Comparison of ENCODE assay signal across 26 cellular contexts in the genomic region with DNA sequence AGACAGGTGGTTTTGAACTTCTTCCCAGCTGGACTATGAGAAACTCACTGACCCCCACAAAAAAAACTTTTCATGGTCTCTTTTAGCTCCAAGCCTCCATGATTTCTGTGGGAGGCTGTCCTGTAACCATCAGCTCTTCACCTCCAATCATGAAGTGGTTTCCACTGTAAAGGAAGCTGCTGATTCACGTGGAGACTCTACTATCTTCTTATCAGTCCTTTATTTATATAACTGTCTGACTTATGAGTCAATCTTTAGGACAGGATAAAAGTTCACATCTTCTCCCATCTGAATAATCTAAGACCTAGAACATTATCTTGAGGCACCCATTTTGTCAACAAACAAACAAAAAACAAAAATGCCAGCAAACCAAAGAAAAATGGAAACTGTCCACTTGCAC.
DNase-seq lines count a peak whose midpoint lies in the region; ATAC-seq and TF ChIP-seq lines count a peak whose summit lies in the region.
"Had no signal": no experiment of that assay in that cellular context is flagged by ENCODE, and none has a peak within 500 bp of the region (broad histone marks: within the 10 kb centered on the region; RNA-seq: fewer than 3 reads in every experiment).

No MANE protein-coding gene starts in this region.

- TF ChIP-seq CTCF in SK-N-SH (IDR thresholded peaks at IDR 0.05) (no peak), Panc1 (IDR thresholded peaks at IDR 0.05) (no peak), fibroblast of villous mesenchyme (IDR thresholded peaks at IDR 0.05; ENCODE audit: insufficient read depth, low read depth, low read length) (no peak), type B pancreatic cell (conservative IDR thresholded peaks at IDR 0.05) (no peak), CD14-positive monocyte (IDR thresholded peaks at IDR 0.05) (no peak)

- CTCF ChIA-PET in SK-N-SH (lab: Yijun Ruan, JAX) (interaction anchor here (0.6 to 2.0 kb wide), 3 partner anchors 45 to 126 kb away, joined by 3 to 8 read pairs (median 4); no protein-coding TSS in a partner anchor), Panc1 (lab: Charles Lee) (interaction anchor here (0.7 to 1.8 kb wide), 3 partner anchors 17 to 126 kb away, joined by 4 to 10 read pairs (median 6); no protein-coding TSS in a partner anchor)

- peak overlapping the region; percentile 83 for H3K27ac Mint-ChIP-seq in type B pancreatic cell
- H3K27ac Mint-ChIP-seq in CD14-positive monocyte, result no peak overlapping the region
- H3K27ac Mint-ChIP-seq: activated CD4-positive, alpha-beta T cell treated with anti-CD3 and anti-CD28 coated beads, Interleukin-2, amount 10 ng/mL, durations not matched to agents 7 days and 5 days; activated naive CD8-positive, alpha-beta T cell treated with anti-CD3 and anti-CD28 coated beads for 36 hours; activated T-helper 17 cell treated with anti-CD3 and anti-CD28 coated beads, Interleukin-2, amount 50 U/mL, for 72 hours; brain had no signal

- H3K9me2 ChIP-seq in SK-N-SH, result no peaks in the 10 kb centered on the region

- ATAC-seq in SK-N-SH treated with all-trans-retinoic acid at 6 μM for 48 hours (no peak), Panc1 (no peak), HG03045 (IDR thresholded peaks at IDR 0.05; ENCODE audit: unreplicated experiment) (no peak)
- ATAC-seq: activated T-helper 17 cell treated with anti-CD3 and anti-CD28 coated beads, Interleukin-2, amount 50 U/mL, for 72 hours had no signal

- H3K9me3 ChIP-seq in SK-N-SH, result 0 out of 2 replicates have a peak, but pooled peaks cover 5% of the 10 kb centered on the region
- no peaks in the 10 kb centered on the region for H3K9me3 ChIP-seq in Panc1 (ENCODE audit: control insufficient read depth, insufficient read depth, low read depth, low read length)
- H3K9me3 ChIP-seq: BE2C, ovary had no signal

- no peaks in the 10 kb centered on the region for H3K79me2 ChIP-seq in SK-N-SH (ENCODE audit: insufficient read depth)

- BruUV-seq in Panc1 (replicated peaks; lab: Mats Ljungman, UMichigan), result TSS peak; percentile 58

- intact Hi-C loops in Panc1 (cut with micrococcal nuclease; ENCODE audit: unreplicated experiment) (loop anchor here (2.0 to 10.0 kb wide), 2 partner anchors 20 to 118 kb away; no protein-coding TSS in a partner anchor), CD14-positive monocyte (cut with micrococcal nuclease) (no loop called here)

- DNase-seq in SK-N-SH (no peak), Panc1 (ENCODE audit: low read depth, low spot score) (no peak), fibroblast of villous mesenchyme (ENCODE audit: low read depth) (peak; percentile 62), type B pancreatic cell (ENCODE audit: extremely low spot score, unreplicated experiment) (no peak), NCI-H524 treated with DMSO at 0.1 percent for 48 hours (lab: John Stamatoyannopoulos, UW) (no peak), CD14-positive monocyte (ENCODE audit: low spot score) (no peak)
- DNase-seq: 8988T; activated CD4-positive, alpha-beta T cell treated with anti-CD3 and anti-CD28 coated beads, Interleukin-2, amount 10 ng/mL, durations not matched to agents 7 days and 5 days; activated naive CD8-positive, alpha-beta T cell treated with anti-CD3 and anti-CD28 coated beads for 36 hours; BE2C; COR-L47; hippocampal formation; Karpas-422; naive B cell; NCI-H1417; NCI-H69; ovary; right cardiac atrium; SHP77 treated with DMSO at 0.1 percent for 48 hours; stimulated activated CD4-positive, alpha-beta T cell treated with anti-CD3 and anti-CD28 coated beads, Interleukin-15, amount 100 ng/mL, for 24 hours; T-helper 1 cell had no signal

- no peak overlapping the region for H3K4me3 ChIP-seq in SK-N-SH (ENCODE audit: low read depth in 2 of 2, low read length in 1 of 2)
- H3K4me3 ChIP-seq in Panc1 (ENCODE audit: low read depth in 2 of 2, low read length in 2 of 2), result 0 out of 4 replicates have a peak overlapping the region, but pooled peaks of 1 of the 2 experiments have one; percentile 2
- no peak overlapping the region for H3K4me3 ChIP-seq in fibroblast of villous mesenchyme (ENCODE audit: low read depth, low read length)
- H3K4me3 ChIP-seq: coronary artery, ovary had no signal

- H3K36me3 Mint-ChIP-seq in type B pancreatic cell (peaks cover 5% of the 10 kb centered on the region), CD14-positive monocyte (peaks cover 13 to 26% of the 10 kb centered on the region in 2 donors)

- H4K20me1 ChIP-seq in SK-N-SH (ENCODE audit: insufficient read depth), result no peaks in the 10 kb centered on the region

- H3K4me1 ChIP-seq in SK-N-SH (ENCODE audit: control insufficient read depth in 1 of 2, insufficient read depth in 2 of 2, low read depth in 1 of 2, low read length in 1 of 2), result peaks cover 0 to 33% of the 10 kb centered on the region in 2 experiments; a peak in 2 of 4 replicates
- H3K4me1 ChIP-seq in Panc1 (ENCODE audit: control insufficient read depth, insufficient read depth, low read length), result peaks cover 60% of the 10 kb centered on the region

- H3K4me1 Mint-ChIP-seq in type B pancreatic cell (ENCODE audit: unreplicated experiment), result peaks cover 27% of the 10 kb centered on the region
- peaks cover 2% of the 10 kb centered on the region for H3K4me1 Mint-ChIP-seq in CD14-positive monocyte
- H3K4me1 Mint-ChIP-seq: activated CD4-positive, alpha-beta T cell treated with anti-CD3 and anti-CD28 coated beads, Interleukin-2, amount 10 ng/mL, durations not matched to agents 7 days and 5 days; activated naive CD8-positive, alpha-beta T cell treated with anti-CD3 and anti-CD28 coated beads for 36 hours; naive B cell had no signal

- TF ChIP-seq EP300 in SK-N-SH (IDR thresholded peaks at IDR 0.05; ENCODE audit: borderline replicate concordance in 1 of 2, low read depth in 1 of 2, low read length in 1 of 2), result no peak

- H3K9me3 Mint-ChIP-seq in type B pancreatic cell (peaks cover 18% of the 10 kb centered on the region), CD14-positive monocyte (peaks cover 0 to 4% (median 2%) of the 10 kb centered on the region in 7 donors)
- H3K9me3 Mint-ChIP-seq: activated CD4-positive, alpha-beta T cell treated with anti-CD3 and anti-CD28 coated beads, Interleukin-2, amount 10 ng/mL, durations not matched to agents 7 days and 5 days; activated naive CD8-positive, alpha-beta T cell treated with anti-CD3 and anti-CD28 coated beads for 36 hours had no signal

- whole genome bisulfite sequencing in SK-N-SH (ENCODE audit: low lambda C conversion rate), result 13% methylated on average over 1 of the region's 1 CpG

- POLR2A ChIA-PET in SK-N-SH (lab: Yijun Ruan, JAX), result interaction anchor here (0.7 kb wide), 2 partner anchors 7 to 728 kb away, joined by 4 read pairs; no protein-coding TSS in a partner anchor
- POLR2A ChIA-PET in Panc1 (lab: Charles Lee), result interaction anchor here (0.7 kb wide), 1 partner anchor 9 kb away, joined by 3 read pairs; no protein-coding TSS in a partner anchor

- H3K36me3 ChIP-seq in SK-N-SH (replicated peaks in 1 of 2; ENCODE audit: control insufficient read depth in 1 of 2, insufficient read depth in 2 of 2, low read length in 1 of 2), result no peaks in the 10 kb centered on the region
- H3K36me3 ChIP-seq in Panc1 (ENCODE audit: control insufficient read depth, insufficient read depth, low read length), result no peaks in the 10 kb centered on the region
- H3K36me3 ChIP-seq: BE2C, ovary had no signal

- H3K4me2 ChIP-seq in SK-N-SH, result peak overlapping the region; percentile 17; the same call in 1 of the 2 replicates

- H3K27me3 Mint-ChIP-seq in type B pancreatic cell, result no peaks in the 10 kb centered on the region
- H3K27me3 Mint-ChIP-seq in CD14-positive monocyte (ENCODE audit: low read depth in 3 of 3), result no peaks in the 10 kb centered on the region
- H3K27me3 Mint-ChIP-seq: activated CD4-positive, alpha-beta T cell treated with anti-CD3 and anti-CD28 coated beads, Interleukin-2, amount 10 ng/mL, durations not matched to agents 7 days and 5 days; activated naive CD8-positive, alpha-beta T cell treated with anti-CD3 and anti-CD28 coated beads for 36 hours; activated T-helper 17 cell treated with anti-CD3 and anti-CD28 coated beads, Interleukin-2, amount 50 U/mL, for 72 hours; naive B cell had no signal

- no peak overlapping the region for H3K9ac ChIP-seq in SK-N-SH

- H2AFZ ChIP-seq in SK-N-SH (ENCODE audit: low read depth), result no peak overlapping the region

- H3K27ac ChIP-seq in SK-N-SH (ENCODE audit: low read depth in 2 of 2, low read length in 1 of 2) (peak overlapping the region in 1 of 2 experiments; percentile 67; a peak in 2 of 4 replicates), Panc1 (ENCODE audit: low read length) (peak overlapping the region; percentile 100)
- H3K27ac ChIP-seq: coronary artery, ovary had no signal

- no peak overlapping the region for H3K4me3 Mint-ChIP-seq in type B pancreatic cell
- no peak overlapping the region for H3K4me3 Mint-ChIP-seq in CD14-positive monocyte
- H3K4me3 Mint-ChIP-seq: activated CD4-positive, alpha-beta T cell treated with anti-CD3 and anti-CD28 coated beads, Interleukin-2, amount 10 ng/mL, durations not matched to agents 7 days and 5 days; activated naive CD8-positive, alpha-beta T cell treated with anti-CD3 and anti-CD28 coated beads for 36 hours; activated T-helper 17 cell treated with anti-CD3 and anti-CD28 coated beads, Interleukin-2, amount 50 U/mL, for 72 hours; brain; naive B cell had no signal

- peaks cover 7% of the 10 kb centered on the region for H3F3A ChIP-seq in SK-N-SH (replicated peaks; ENCODE audit: insufficient read depth)

- in situ Hi-C loops in Panc1 (cut with HindIII; ENCODE audit: low pct_unique_long_range_greater_than_20kb, low sequenced_read_pairs), result no loop called here

- TF ChIP-seq RAD21 in SK-N-SH (IDR thresholded peaks at IDR 0.05; ENCODE audit: low read length), result no peak

- H3K27me3 ChIP-seq in SK-N-SH (ENCODE audit: insufficient read depth) (no peaks in the 10 kb centered on the region), Panc1 (ENCODE audit: control insufficient read depth, insufficient read depth, low read length) (no peaks in the 10 kb centered on the region)
- H3K27me3 ChIP-seq: BE2C, ovary had no signal

TF ChIP-seq in SK-N-SH treated with all-trans-retinoic acid at 6 μM for 48 hours, 23 proteins besides CTCF, POLR2A, EP300 and RAD21 (continues in another document):
- TF ChIP-seq ZNF565 (CRISPR knock-in tag; conservative IDR thresholded peaks at IDR 0.05; ENCODE audit: low read depth) (no peak), PPARA (CRISPR knock-in tag; IDR thresholded peaks at IDR 0.05; ENCODE audit: borderline replicate concordance) (no peak), ZNF70 (CRISPR knock-in tag; IDR thresholded peaks at IDR 0.05) (no peak), SNAI2 (CRISPR knock-in tag; IDR thresholded peaks at IDR 0.05) (no peak), ZFP30 (CRISPR knock-in tag; IDR thresholded peaks at IDR 0.05) (no peak)
